1 cellular context compared by ENCODE assay signal in genomic region chr10:112115781-112116385, GRCh38.
TF ChIP-seq lines count a peak whose summit lies in the region.

No MANE protein-coding gene starts in this region.

TF ChIP-seq in SK-N-SH treated with all-trans-retinoic acid at 6 μM for 48 hours, 23 proteins besides CTCF, POLR2A, EP300 and RAD21 (continued from another document):
- TF ChIP-seq ARNTL (CRISPR knock-in tag; IDR thresholded peaks at IDR 0.05; ENCODE audit: borderline replicate concordance, low read depth) = no peak
- TF ChIP-seq RARB (CRISPR knock-in tag; IDR thresholded peaks at IDR 0.05) = no peak
- no peak for TF ChIP-seq ZNF8 (CRISPR knock-in tag; IDR thresholded peaks at IDR 0.05)
- no peak for TF ChIP-seq CREB5 (CRISPR knock-in tag; IDR thresholded peaks at IDR 0.05; ENCODE audit: low read depth)
